Comparison of ENCODE assay signal across 9 cellular contexts in the genomic region with DNA sequence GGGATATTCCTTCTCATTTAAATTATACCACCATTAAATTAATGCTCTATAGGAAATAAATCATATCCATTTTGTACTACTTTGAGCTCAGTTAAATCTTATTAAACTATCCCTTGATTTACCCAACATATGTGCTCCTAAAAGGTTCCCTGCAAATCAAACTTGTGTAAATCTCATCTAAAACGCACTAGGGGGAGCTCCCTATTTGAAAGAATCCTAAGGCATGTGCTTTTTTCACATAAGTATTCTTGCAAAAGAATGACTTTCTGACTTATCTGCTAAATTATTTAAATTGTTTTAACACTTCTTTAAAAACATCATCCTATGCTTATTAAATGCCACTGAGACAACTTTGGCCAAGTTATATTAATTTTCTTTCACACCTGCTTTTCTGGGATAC. TPM values are rescaled to one million over a fixed set of nuclear protein-coding genes. Genes with fewer than 3 reads are reported as not detected.
DNase-seq lines count a peak whose midpoint lies in the region; TF ChIP-seq lines count a peak whose summit lies in the region.
"Had no signal": no experiment of that assay in that cellular context is flagged by ENCODE, and none has a peak within 500 bp of the region (broad histone marks: within the 10 kb centered on the region; RNA-seq: fewer than 3 reads in every experiment).

No MANE protein-coding gene starts in this region.

- H3K4me3 Mint-ChIP-seq in chondrocyte (ENCODE audit: unreplicated experiment) (no peak overlapping the region), nephron (no peak overlapping the region)
- H3K4me3 Mint-ChIP-seq: activated T-cell treated with anti-CD3 and anti-CD28 coated beads, Interleukin-2, amount 50 U/mL, for 24 hours had no signal

- DNase-seq in DMS114 treated with DMSO at 0.1 percent for 48 hours (lab: John Stamatoyannopoulos, UW; ENCODE audit: unreplicated experiment) (peak; percentile 8), MV-4-11 (lab: John Stamatoyannopoulos, UW) (peak; percentile 48), chondrocyte (ENCODE audit: low spot score) (no peak), NCI-H524 treated with DMSO at 0.1 percent for 48 hours (lab: John Stamatoyannopoulos, UW) (no peak), nucleus accumbens (lab: John Stamatoyannopoulos, UW) (no peak)
- DNase-seq in activated T-cell treated with anti-CD3 and anti-CD28 coated beads, Interleukin-2, amount 50 U/mL, for 48 hours, result no peak
- DNase-seq in activated T-cell treated with anti-CD3 and anti-CD28 coated beads, Interleukin-2, amount 50 U/mL, for 1 hour, result no peak
- DNase-seq: activated T-cell treated with anti-CD3 and anti-CD28 coated beads, Interleukin-2, amount 50 U/mL, for 24 hours had no signal

- peaks cover 4% of the 10 kb centered on the region for H3K36me3 Mint-ChIP-seq in chondrocyte (ENCODE audit: low read depth)
- H3K36me3 Mint-ChIP-seq in nephron (ENCODE audit: low read depth), result peaks cover 17% of the 10 kb centered on the region

- H3K9me3 Mint-ChIP-seq in chondrocyte (ENCODE audit: low read depth) (no peaks in the 10 kb centered on the region), nephron (no peaks in the 10 kb centered on the region)
- H3K9me3 Mint-ChIP-seq: activated T-cell treated with anti-CD3 and anti-CD28 coated beads, Interleukin-2, amount 50 U/mL, for 24 hours had no signal

- H3K27me3 Mint-ChIP-seq in chondrocyte (ENCODE audit: low read depth) (no peaks in the 10 kb centered on the region), nephron (ENCODE audit: low read depth) (no peaks in the 10 kb centered on the region)
- H3K27me3 Mint-ChIP-seq: activated T-cell treated with anti-CD3 and anti-CD28 coated beads, Interleukin-2, amount 50 U/mL, for 24 hours had no signal

- peaks cover 8% of the 10 kb centered on the region for H3K4me1 Mint-ChIP-seq in chondrocyte (ENCODE audit: low read depth)
- peaks cover 11% of the 10 kb centered on the region for H3K4me1 Mint-ChIP-seq in nephron

- TF ChIP-seq CTCF in chondrocyte (IDR thresholded peaks at IDR 0.05) (peak; percentile 78), nephron (IDR thresholded peaks at IDR 0.05; ENCODE audit: unreplicated experiment in 3 of 3) (peak; percentile 23 to 49 (median 40))

- H3K27ac Mint-ChIP-seq in chondrocyte (ENCODE audit: unreplicated experiment), result no peak overlapping the region
- H3K27ac Mint-ChIP-seq in nephron, result peak overlapping the region in 1 of 3 experiments; percentile 30
- H3K27ac Mint-ChIP-seq: activated T-cell treated with anti-CD3 and anti-CD28 coated beads, Interleukin-2, amount 50 U/mL, for 24 hours had no signal

RNA-seq across cellular contexts. Expression of gene INTS6, which starts 7.9 kb away (rescaled TPM):
- 25.6 to 37.7 TPM (median 27.4 TPM) in 3 replicates for total RNA-seq in chondrocyte

Comparison
In these comparisons a context has a peak if more than half of its experiments do, and no peak if none do; other contexts are left out.
1. DNase-seq: peak in DMS114 treated with DMSO at 0.1 percent for 48 hours (single experiment) and MV-4-11 (single experiment); none in chondrocyte (single experiment), activated T-cell treated with anti-CD3 and anti-CD28 coated beads, Interleukin-2, amount 50 U/mL, for 48 hours (0 of 2), activated T-cell treated with anti-CD3 and anti-CD28 coated beads, Interleukin-2, amount 50 U/mL, for 1 hour (single experiment), NCI-H524 treated with DMSO at 0.1 percent for 48 hours (single experiment) and nucleus accumbens (0 of 56).